In genomic region chr4:176400816-176401461, GRCh38 we compare ENCODE assay signal across 15 cellular contexts.
A peak's percentile ranks its signal among the peaks of the same experiment; 100 is the strongest.
DNase-seq lines count a peak whose midpoint lies in the region; ATAC-seq and TF ChIP-seq lines count a peak whose summit lies in the region.
"Had no signal": no experiment of that assay in that cellular context is flagged by ENCODE, and none has a peak within 500 bp of the region (broad histone marks: within the 10 kb centered on the region; RNA-seq: fewer than 3 reads in every experiment).

No MANE protein-coding gene starts in this region.

- H2AFZ ChIP-seq in PC-3 (ENCODE audit: low read length), result no peak overlapping the region
- H2AFZ ChIP-seq in PC-9, result no peak overlapping the region

- peak overlapping the region; percentile 95 for H3K27ac ChIP-seq in PC-3 (ENCODE audit: low read length)
- H3K27ac ChIP-seq in PC-9, result no peak overlapping the region
- H3K27ac ChIP-seq: neutrophil, skin epidermis had no signal

- peak; percentile 36 for DNase-seq in GM03348 (ENCODE audit: low spot score)
- peak; percentile 87 for DNase-seq in PC-3
- DNase-seq in chondrocyte (ENCODE audit: low spot score), result no peak
- peak; percentile 57 for DNase-seq in renal cortical epithelial cell (ENCODE audit: low read depth)
- no peak for DNase-seq in activated CD4-positive, alpha-beta T cell treated with anti-CD3 and anti-CD28 coated beads, Interleukin-2, amount 50 U/mL, for 4 hours
- no peak for DNase-seq in germinal center (ENCODE audit: low spot score)
- DNase-seq in PC-9, result no peak
- DNase-seq in stimulated activated naive CD8-positive, alpha-beta T cell treated with anti-CD3 and anti-CD28 coated beads, Interleukin-15, Interleukin-2, amounts not matched to agents 100 U/mL and 50 U/mL, for 24 hours, result no peak
- DNase-seq: Caco-2, NCI-H82 had no signal

- H3K4me1 ChIP-seq in PC-3 (ENCODE audit: insufficient read depth, low read length) (peaks cover 45% of the 10 kb centered on the region), PC-9 (replicated peaks; ENCODE audit: insufficient read depth) (no peaks in the 10 kb centered on the region)
- H3K4me1 ChIP-seq: Caco-2, HAP-1 had no signal

- no peaks in the 10 kb centered on the region for H3F3A ChIP-seq in PC-3 (ENCODE audit: low read length, unreplicated experiment)
- H3F3A ChIP-seq in PC-9 (ENCODE audit: insufficient read depth, low read depth), result peaks cover 5% of the 10 kb centered on the region; the same call in 1 of the 2 replicates

- H3K4me3 ChIP-seq in PC-3 (ENCODE audit: low read length), result no peak overlapping the region
- H3K4me3 ChIP-seq in PC-9, result no peak overlapping the region
- H3K4me3 ChIP-seq: HAP-1, skin epidermis had no signal

- H3K36me3 ChIP-seq in PC-3 (ENCODE audit: low read depth, low read length) (no peaks in the 10 kb centered on the region; the same call in 1 of the 2 replicates), PC-9 (ENCODE audit: low read depth) (no peaks in the 10 kb centered on the region)
- H3K36me3 ChIP-seq: HAP-1, neutrophil had no signal

- H3K4me2 ChIP-seq in PC-3 (ENCODE audit: low read length) (peak overlapping the region; percentile 48), PC-9 (no peak overlapping the region)

- H3K4me3 Mint-ChIP-seq in chondrocyte (ENCODE audit: unreplicated experiment), result no peak overlapping the region
- H3K4me3 Mint-ChIP-seq: activated naive CD8-positive, alpha-beta T cell; memory B cell had no signal

- BruUV-seq in PC-3 (replicated peaks; lab: Mats Ljungman, UMichigan) (TSS peak; percentile 62), PC-9 (replicated peaks; lab: Mats Ljungman, UMichigan) (no TSS peak)

- H4K20me1 ChIP-seq in PC-3 (ENCODE audit: low read length), result no peaks in the 10 kb centered on the region
- no peaks in the 10 kb centered on the region for H4K20me1 ChIP-seq in PC-9 (ENCODE audit: insufficient read depth)

- CTCF ChIA-PET in PC-3 (lab: Charles Lee) (no interaction called here), PC-9 (lab: Charles Lee) (no interaction called here)

- H3K9me2 ChIP-seq in PC-3 (replicated peaks; ENCODE audit: low read length) (no peaks in the 10 kb centered on the region), PC-9 (ENCODE audit: insufficient read depth) (no peaks in the 10 kb centered on the region)

- no peaks in the 10 kb centered on the region for H3K9me3 ChIP-seq in PC-3 (ENCODE audit: low read length)
- no peaks in the 10 kb centered on the region for H3K9me3 ChIP-seq in PC-9 (ENCODE audit: insufficient read depth, low read depth)
- H3K9me3 ChIP-seq: HAP-1, neutrophil had no signal

- H3K79me2 ChIP-seq in PC-3 (ENCODE audit: low read length) (no peaks in the 10 kb centered on the region), PC-9 (ENCODE audit: low read depth) (no peaks in the 10 kb centered on the region)

- peak overlapping the region; percentile 35 for H3K27ac Mint-ChIP-seq in chondrocyte (ENCODE audit: unreplicated experiment)
- H3K27ac Mint-ChIP-seq: activated naive CD8-positive, alpha-beta T cell; memory B cell had no signal

- H3K9me3 Mint-ChIP-seq in chondrocyte (ENCODE audit: low read depth), result peaks cover 14% of the 10 kb centered on the region

- H3K27me3 ChIP-seq in PC-3 (ENCODE audit: low read length) (no peaks in the 10 kb centered on the region), PC-9 (ENCODE audit: insufficient read depth, low read depth) (no peaks in the 10 kb centered on the region)
- H3K27me3 ChIP-seq: neutrophil had no signal

- peak; percentile 83 for ATAC-seq in PC-3
- ATAC-seq in stimulated activated naive CD8-positive, alpha-beta T cell treated with anti-CD3 and anti-CD28 coated beads, Interleukin-15, Interleukin-2, amounts not matched to agents 100 U/mL and 50 U/mL, for 24 hours, result no peak

- peaks cover under 1% of the 10 kb centered on the region for H3K36me3 Mint-ChIP-seq in chondrocyte (ENCODE audit: low read depth)
- H3K36me3 Mint-ChIP-seq: activated naive CD8-positive, alpha-beta T cell; memory B cell had no signal

- POLR2A ChIA-PET in PC-3 (lab: Charles Lee; ENCODE audit: unreplicated experiment) (no interaction called here), PC-9 (lab: Charles Lee; ENCODE audit: unreplicated experiment) (no interaction called here)

- H3K4me1 Mint-ChIP-seq in chondrocyte (ENCODE audit: low read depth), result peaks cover 20% of the 10 kb centered on the region
- H3K4me1 Mint-ChIP-seq: memory B cell had no signal

- intact Hi-C loops in PC-3 (cut with micrococcal nuclease), result loop anchor here (2.0 to 5.0 kb wide), 2 partner anchors 42 to 136 kb away; no protein-coding TSS in a partner anchor
- intact Hi-C loops in PC-9 (cut with micrococcal nuclease; ENCODE audit: unreplicated experiment), result no loop called here

- no peaks in the 10 kb centered on the region for H3K27me3 Mint-ChIP-seq in chondrocyte (ENCODE audit: low read depth)

- peak overlapping the region; percentile 42; the same call in 1 of the 2 replicates for H3K9ac ChIP-seq in PC-3 (ENCODE audit: low read length)

- no peak for TF ChIP-seq CTCF in PC-3 (conservative IDR thresholded peaks at IDR 0.05; ENCODE audit: low read depth, low read length)
- TF ChIP-seq CTCF in chondrocyte (IDR thresholded peaks at IDR 0.05), result no peak
- no peak for TF ChIP-seq CTCF in PC-9 (conservative IDR thresholded peaks at IDR 0.05)

Comparison
In these comparisons a context has a peak if more than half of its experiments do, and no peak if none do; other contexts are left out.
1. DNase-seq: peak in GM03348 (single experiment), PC-3 (single experiment) and renal cortical epithelial cell (single experiment); none in chondrocyte (single experiment), activated CD4-positive, alpha-beta T cell treated with anti-CD3 and anti-CD28 coated beads, Interleukin-2, amount 50 U/mL, for 4 hours (0 of 2), germinal center (single experiment), PC-9 (0 of 2) and stimulated activated naive CD8-positive, alpha-beta T cell treated with anti-CD3 and anti-CD28 coated beads, Interleukin-15, Interleukin-2, amounts not matched to agents 100 U/mL and 50 U/mL, for 24 hours (single experiment).